Comparison of ENCODE assay signal across 1 cellular context in the genomic region with DNA sequence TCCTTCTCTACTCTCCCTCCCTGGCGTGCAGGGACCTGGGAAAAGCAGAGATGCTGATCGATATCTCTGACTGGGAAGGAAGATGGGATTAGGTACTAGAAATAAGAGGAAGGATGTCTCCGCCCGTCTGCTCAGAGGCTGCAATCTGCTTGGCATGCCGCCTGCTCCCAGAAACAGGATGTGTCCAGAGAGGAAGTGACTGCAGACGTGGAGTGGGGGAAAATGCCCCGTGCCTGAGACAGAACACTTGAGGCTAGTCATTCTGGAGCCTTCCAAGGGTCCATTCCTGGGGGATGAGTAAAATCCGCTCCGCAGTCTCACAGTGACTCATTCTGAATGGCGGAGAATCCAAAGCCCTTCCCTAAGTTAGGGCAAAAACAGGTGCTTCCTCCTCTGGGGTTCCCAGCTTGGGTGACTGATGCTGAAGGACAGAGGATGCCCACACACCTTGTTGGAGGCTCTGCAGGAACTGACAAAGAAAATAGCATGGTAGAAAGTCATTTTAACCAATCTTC.
TF ChIP-seq lines count a peak whose summit lies in the region.

No MANE protein-coding gene starts in this region.

TF ChIP-seq in A549, 52 proteins besides CTCF, POLR2A, EP300 and RAD21 (continued from another document):
- TF ChIP-seq FOSL2 (IDR thresholded peaks at IDR 0.05): peak; percentile 98
- TF ChIP-seq FOSL2 (CRISPR knock-in tag; IDR thresholded peaks at IDR 0.05): peak; percentile 99
- TF ChIP-seq SMC3 (IDR thresholded peaks at IDR 0.05): peak; percentile 43; the same call in 2 of the 3 replicates
- TF ChIP-seq, protein P1, sequence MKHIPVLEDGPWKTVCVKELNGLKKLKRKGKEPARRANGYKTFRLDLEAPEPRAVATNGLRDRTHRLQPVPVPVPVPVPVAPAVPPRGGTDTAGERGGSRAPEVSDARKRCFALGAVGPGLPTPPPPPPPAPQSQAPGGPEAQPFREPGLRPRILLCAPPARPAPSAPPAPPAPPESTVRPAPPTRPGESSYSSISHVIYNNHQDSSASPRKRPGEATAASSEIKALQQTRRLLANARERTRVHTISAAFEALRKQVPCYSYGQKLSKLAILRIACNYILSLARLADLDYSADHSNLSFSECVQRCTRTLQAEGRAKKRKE (CRISPR knock-in tag; IDR thresholded peaks at IDR 0.05; ENCODE audit: low read depth): peak; percentile 82; the same call in 1 of the 2 replicates
- TF ChIP-seq MYC (IDR thresholded peaks at IDR 0.05; ENCODE audit: borderline replicate concordance, low read length): no peak
- peak; percentile 49; the same call in 1 of the 2 replicates for TF ChIP-seq BHLHE40 (IDR thresholded peaks at IDR 0.05; ENCODE audit: low read depth, low read length)
- TF ChIP-seq, protein P2, sequence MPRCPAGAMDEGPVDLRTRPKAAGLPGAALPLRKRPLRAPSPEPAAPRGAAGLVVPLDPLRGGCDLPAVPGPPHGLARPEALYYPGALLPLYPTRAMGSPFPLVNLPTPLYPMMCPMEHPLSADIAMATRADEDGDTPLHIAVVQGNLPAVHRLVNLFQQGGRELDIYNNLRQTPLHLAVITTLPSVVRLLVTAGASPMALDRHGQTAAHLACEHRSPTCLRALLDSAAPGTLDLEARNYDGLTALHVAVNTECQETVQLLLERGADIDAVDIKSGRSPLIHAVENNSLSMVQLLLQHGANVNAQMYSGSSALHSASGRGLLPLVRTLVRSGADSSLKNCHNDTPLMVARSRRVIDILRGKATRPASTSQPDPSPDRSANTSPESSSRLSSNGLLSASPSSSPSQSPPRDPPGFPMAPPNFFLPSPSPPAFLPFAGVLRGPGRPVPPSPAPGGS (IDR thresholded peaks at IDR 0.05): peak; percentile 80; the same call in 1 of the 3 replicates
- TF ChIP-seq JUN (IDR thresholded peaks at IDR 0.05): peak; percentile 90 to 95
- no peak for TF ChIP-seq RFX5 (IDR thresholded peaks at IDR 0.05)
- TF ChIP-seq ESRRA (IDR thresholded peaks at IDR 0.05; ENCODE audit: borderline replicate concordance, low read length): no peak
- TF ChIP-seq NFE2L2 (conservative IDR thresholded peaks at IDR 0.05; ENCODE audit: low read length): peak; percentile 29; the same call in 1 of the 2 replicates
- TF ChIP-seq, protein P3, sequence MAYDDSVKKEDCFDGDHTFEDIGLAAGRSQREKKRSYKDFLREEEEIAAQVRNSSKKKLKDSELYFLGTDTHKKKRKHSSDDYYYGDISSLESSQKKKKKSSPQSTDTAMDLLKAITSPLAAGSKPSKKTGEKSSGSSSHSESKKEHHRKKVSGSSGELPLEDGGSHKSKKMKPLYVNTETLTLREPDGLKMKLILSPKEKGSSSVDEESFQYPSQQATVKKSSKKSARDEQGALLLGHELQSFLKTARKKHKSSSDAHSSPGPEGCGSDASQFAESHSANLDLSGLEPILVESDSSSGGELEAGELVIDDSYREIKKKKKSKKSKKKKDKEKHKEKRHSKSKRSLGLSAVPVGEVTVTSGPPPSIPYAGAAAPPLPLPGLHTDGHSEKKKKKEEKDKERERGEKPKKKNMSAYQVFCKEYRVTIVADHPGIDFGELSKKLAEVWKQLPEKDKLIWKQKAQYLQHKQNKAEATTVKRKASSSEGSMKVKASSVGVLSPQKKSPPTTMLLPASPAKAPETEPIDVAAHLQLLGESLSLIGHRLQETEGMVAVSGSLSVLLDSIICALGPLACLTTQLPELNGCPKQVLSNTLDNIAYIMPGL (CRISPR knock-in tag; IDR thresholded peaks at IDR 0.05; ENCODE audit: borderline replicate concordance): no peak
- no peak for TF ChIP-seq TFCP2L1 (CRISPR knock-in tag; IDR thresholded peaks at IDR 0.05)
- no peak for TF ChIP-seq HOXB13 (CRISPR knock-in tag; IDR thresholded peaks at IDR 0.05; ENCODE audit: low read depth)
- TF ChIP-seq CHD4 (IDR thresholded peaks at IDR 0.05; ENCODE audit: borderline replicate concordance): no peak
- no peak for TF ChIP-seq HDAC2 (IDR thresholded peaks at IDR 0.05)
- TF ChIP-seq EHMT2 (IDR thresholded peaks at IDR 0.05; ENCODE audit: low read depth): no peak
- TF ChIP-seq, protein P4, sequence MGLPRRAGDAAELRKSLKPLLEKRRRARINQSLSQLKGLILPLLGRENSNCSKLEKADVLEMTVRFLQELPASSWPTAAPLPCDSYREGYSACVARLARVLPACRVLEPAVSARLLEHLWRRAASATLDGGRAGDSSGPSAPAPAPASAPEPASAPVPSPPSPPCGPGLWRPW (IDR thresholded peaks at IDR 0.05): peak; percentile 41; the same call in 1 of the 2 replicates
- TF ChIP-seq HEYL (CRISPR knock-in tag; IDR thresholded peaks at IDR 0.05): no peak
- TF ChIP-seq ZSCAN20 (CRISPR knock-in tag; IDR thresholded peaks at IDR 0.05): no peak
- TF ChIP-seq RCOR1 (IDR thresholded peaks at IDR 0.05; ENCODE audit: low read depth, low read length): no peak; the same call in 1 of the 2 replicates
- no peak for TF ChIP-seq ZFP36 (IDR thresholded peaks at IDR 0.05; ENCODE audit: borderline replicate concordance, partially characterized antibody)
- TF ChIP-seq, protein P5, sequence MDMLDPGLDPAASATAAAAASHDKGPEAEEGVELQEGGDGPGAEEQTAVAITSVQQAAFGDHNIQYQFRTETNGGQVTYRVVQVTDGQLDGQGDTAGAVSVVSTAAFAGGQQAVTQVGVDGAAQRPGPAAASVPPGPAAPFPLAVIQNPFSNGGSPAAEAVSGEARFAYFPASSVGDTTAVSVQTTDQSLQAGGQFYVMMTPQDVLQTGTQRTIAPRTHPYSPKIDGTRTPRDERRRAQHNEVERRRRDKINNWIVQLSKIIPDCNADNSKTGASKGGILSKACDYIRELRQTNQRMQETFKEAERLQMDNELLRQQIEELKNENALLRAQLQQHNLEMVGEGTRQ (IDR thresholded peaks at IDR 0.05): no peak
- no peak for TF ChIP-seq CBX2 (IDR thresholded peaks at IDR 0.05; ENCODE audit: borderline replicate concordance, low read depth)
- TF ChIP-seq FOSB (CRISPR knock-in tag; IDR thresholded peaks at IDR 0.05): no peak
- no peak for TF ChIP-seq HOXB5 (CRISPR knock-in tag; IDR thresholded peaks at IDR 0.05)
- no peak for TF ChIP-seq TP53 (CRISPR knock-in tag; IDR thresholded peaks at IDR 0.05)
- TF ChIP-seq E2F6 (IDR thresholded peaks at IDR 0.05; ENCODE audit: borderline replicate concordance, low read depth): peak; percentile 97
